Comparison of ENCODE assay signal across 11 cellular contexts in the genomic region with DNA sequence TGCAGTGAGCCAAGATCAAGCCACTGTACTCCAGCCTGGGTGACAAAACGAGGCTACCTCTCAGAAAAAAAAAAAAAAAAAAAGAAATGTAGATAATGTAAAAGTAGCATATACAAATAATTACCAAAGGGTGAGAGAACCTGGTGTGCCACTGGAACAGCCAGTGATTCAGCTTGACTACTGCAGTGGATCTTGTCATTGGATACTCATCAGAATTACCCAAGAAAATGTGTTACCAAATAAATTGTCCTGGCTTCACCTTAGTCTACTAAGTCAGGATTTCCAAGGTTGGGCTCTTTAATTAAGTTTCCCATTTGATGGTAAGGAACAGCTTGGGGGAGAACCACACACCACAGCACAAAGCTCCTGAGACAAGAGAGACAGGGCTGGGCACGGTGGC. TPM values are rescaled to one million over a fixed set of nuclear protein-coding genes. Genes with fewer than 3 reads are reported as not detected.
DNase-seq lines count a peak whose midpoint lies in the region; ATAC-seq and TF ChIP-seq lines count a peak whose summit lies in the region.
"Had no signal": no experiment of that assay in that cellular context is flagged by ENCODE, and none has a peak within 500 bp of the region (broad histone marks: within the 10 kb centered on the region; RNA-seq: fewer than 3 reads in every experiment).

No MANE protein-coding gene starts in this region.

- peaks cover 9% of the 10 kb centered on the region; the same call in 1 of the 2 replicates for H3K79me2 ChIP-seq in GM23248 (ENCODE audit: insufficient read depth)

- intact Hi-C loops in CD4-positive, alpha-beta memory T cell (cut with micrococcal nuclease), result no loop called here

- H3K9ac ChIP-seq in GM23248, result no peak overlapping the region

- no peaks in the 10 kb centered on the region for H3K9me2 ChIP-seq in GM23248 (ENCODE audit: insufficient read depth)

- H3K27ac Mint-ChIP-seq in CD4-positive, alpha-beta memory T cell, result peak overlapping the region in 3 of 7 donors; percentile 22 to 94 (median 92)
- H3K27ac Mint-ChIP-seq in activated naive CD8-positive, alpha-beta T cell treated with anti-CD3 and anti-CD28 coated beads, Interleukin-2, amount 10 ng/mL, durations not matched to agents 7 days and 5 days, result no peak overlapping the region
- peak overlapping the region in 2 of 3 experiments; percentile 99 to 100 for H3K27ac Mint-ChIP-seq in nephron

- ATAC-seq in activated naive CD8-positive, alpha-beta T cell treated with anti-CD3 and anti-CD28 coated beads, Interleukin-2, amount 10 ng/mL, durations not matched to agents 7 days and 5 days (ENCODE audit: low read depth), result no peak
- ATAC-seq in HG03025 (IDR thresholded peaks at IDR 0.05; ENCODE audit: low FRiP score, unreplicated experiment), result no peak
- ATAC-seq: left ventricle myocardium superior had no signal

- H3K4me2 ChIP-seq in GM23248 (ENCODE audit: unreplicated experiment), result no peak overlapping the region

- 82 to 94% methylated on average over 2 of the region's 2 CpGs for WGBS in GM23248 (ENCODE audit: low coverage in 1 of 2, low lambda C conversion rate in 2 of 2, missing lambda C conversion rate in 2 of 2), 2 experiments

- H3K27me3 Mint-ChIP-seq in CD4-positive, alpha-beta memory T cell, result no peaks in the 10 kb centered on the region
- no peaks in the 10 kb centered on the region for H3K27me3 Mint-ChIP-seq in activated naive CD8-positive, alpha-beta T cell treated with anti-CD3 and anti-CD28 coated beads, Interleukin-2, amount 10 ng/mL, durations not matched to agents 7 days and 5 days
- H3K27me3 Mint-ChIP-seq in nephron (ENCODE audit: low read depth), result no peaks in the 10 kb centered on the region

- POLR2A ChIA-PET in CD4-positive, alpha-beta memory T cell (lab: Charles Lee; ENCODE audit: partially characterized antibody), result interaction anchor here (1.2 to 4.4 kb wide), 4 partner anchors 11 to 399 kb away, joined by 3 to 41 read pairs (median 32); partner anchors contain the start of genes DAG1, IMPDH2, RHOA and TCTA
- POLR2A ChIA-PET in activated naive CD8-positive, alpha-beta T cell treated with anti-CD3 and anti-CD28 coated beads, Interleukin-2, amount 10 ng/mL, durations not matched to agents 7 days and 5 days (lab: Charles Lee), result interaction anchor here (0.7 to 3.0 kb wide), 6 partner anchors 10 to 106 kb away, joined by 3 to 47 read pairs (median 4); partner anchors contain the start of genes RHOA, TCTA and USP4

- no peaks in the 10 kb centered on the region for H4K20me1 ChIP-seq in GM23248 (ENCODE audit: insufficient read depth)

- peaks cover 11 to 38% (median 25%) of the 10 kb centered on the region in 4 donors for H3K4me1 Mint-ChIP-seq in CD4-positive, alpha-beta memory T cell
- H3K4me1 Mint-ChIP-seq in activated naive CD8-positive, alpha-beta T cell treated with anti-CD3 and anti-CD28 coated beads, Interleukin-2, amount 10 ng/mL, durations not matched to agents 7 days and 5 days, result peaks cover 31% of the 10 kb centered on the region
- peaks cover 10% of the 10 kb centered on the region for H3K4me1 Mint-ChIP-seq in nephron

- TF ChIP-seq CTCF in nephron (IDR thresholded peaks at IDR 0.05; ENCODE audit: unreplicated experiment in 3 of 3), result no peak

- no peaks in the 10 kb centered on the region for H3K9me3 ChIP-seq in CD4-positive, alpha-beta memory T cell (ENCODE audit: control insufficient read depth in 1 of 2, low read length in 2 of 2)
- no peaks in the 10 kb centered on the region for H3K9me3 ChIP-seq in GM23248 (ENCODE audit: low read depth)

- H3K27me3 ChIP-seq in CD4-positive, alpha-beta memory T cell (ENCODE audit: insufficient read depth, low read length), result no peaks in the 10 kb centered on the region
- no peaks in the 10 kb centered on the region for H3K27me3 ChIP-seq in GM23248 (replicated peaks; ENCODE audit: insufficient read depth)

- H3K4me1 ChIP-seq in CD4-positive, alpha-beta memory T cell (ENCODE audit: insufficient read depth, low read length), result peaks cover 22% of the 10 kb centered on the region
- 0 out of 2 replicates have a peak, but pooled peaks cover 3% of the 10 kb centered on the region for H3K4me1 ChIP-seq in GM23248 (ENCODE audit: insufficient read depth)

- no peaks in the 10 kb centered on the region for H3K9me3 Mint-ChIP-seq in CD4-positive, alpha-beta memory T cell
- H3K9me3 Mint-ChIP-seq in activated naive CD8-positive, alpha-beta T cell treated with anti-CD3 and anti-CD28 coated beads, Interleukin-2, amount 10 ng/mL, durations not matched to agents 7 days and 5 days, result no peaks in the 10 kb centered on the region
- H3K9me3 Mint-ChIP-seq in nephron, result no peaks in the 10 kb centered on the region

- DNase-seq in CD4-positive, alpha-beta memory T cell, result no peak
- peak; percentile 60 for DNase-seq in GM23248
- no peak for DNase-seq in activated naive CD8-positive, alpha-beta T cell treated with anti-CD3 and anti-CD28 coated beads, Interleukin-2, amount 10 ng/mL, durations not matched to agents 7 days and 5 days
- DNase-seq in pons (ENCODE audit: low spot score), result no peak
- DNase-seq in central memory CD4-positive, alpha-beta T cell, result no peak
- DNase-seq: cortex of kidney, H7, left ventricle myocardium superior, OCI-M1 had no signal

- in situ Hi-C loops in GM23248 (cut with MboI), result loop anchor here (25.0 kb wide), 1 partner anchor 265 kb away; the partner anchor contains the start of genes CCDC71 and KLHDC8B

- peaks cover 7% of the 10 kb centered on the region in 2 donors for H3K36me3 Mint-ChIP-seq in CD4-positive, alpha-beta memory T cell
- H3K36me3 Mint-ChIP-seq in activated naive CD8-positive, alpha-beta T cell treated with anti-CD3 and anti-CD28 coated beads, Interleukin-2, amount 10 ng/mL, durations not matched to agents 7 days and 5 days, result peaks cover 17% of the 10 kb centered on the region
- H3K36me3 Mint-ChIP-seq in nephron (ENCODE audit: low read depth), result peaks cover 11% of the 10 kb centered on the region

- no peak overlapping the region for H3K4me3 ChIP-seq in CD4-positive, alpha-beta memory T cell (ENCODE audit: low read length in 2 of 2)
- H3K4me3 ChIP-seq in GM23248, result no peak overlapping the region

- CTCF ChIA-PET in CD4-positive, alpha-beta memory T cell (lab: Charles Lee; ENCODE audit: partially characterized antibody), result interaction anchor here (0.9 to 2.6 kb wide), 6 partner anchors 8 to 92 kb away, joined by 3 to 16 read pairs (median 8); partner anchors contain the start of gene USP4

- H3K27ac ChIP-seq in CD4-positive, alpha-beta memory T cell (ENCODE audit: low read depth, low read length), result no peak overlapping the region
- H3K27ac ChIP-seq in GM23248, result peak overlapping the region; percentile 15; the same call in 1 of the 2 replicates

- no peaks in the 10 kb centered on the region for H3F3A ChIP-seq in GM23248 (ENCODE audit: insufficient read depth)

- H3K36me3 ChIP-seq in CD4-positive, alpha-beta memory T cell (ENCODE audit: insufficient read depth, low read length), result no peaks in the 10 kb centered on the region
- H3K36me3 ChIP-seq in GM23248 (ENCODE audit: low read depth), result no peaks in the 10 kb centered on the region

- no peak overlapping the region for H2AFZ ChIP-seq in GM23248

- peak overlapping the region in 7 of 8 donors; percentile 4 to 96 (median 90) for H3K4me3 Mint-ChIP-seq in CD4-positive, alpha-beta memory T cell
- peak overlapping the region; percentile 93 for H3K4me3 Mint-ChIP-seq in activated naive CD8-positive, alpha-beta T cell treated with anti-CD3 and anti-CD28 coated beads, Interleukin-2, amount 10 ng/mL, durations not matched to agents 7 days and 5 days
- H3K4me3 Mint-ChIP-seq in nephron, result peak overlapping the region; percentile 96 to 99 (median 99)

RNA-seq across cellular contexts. Expression of gene NICN1, which starts 1.5 kb away (rescaled TPM):
- 10 to 100 TPM; 16.7 to 17.8 TPM for total RNA-seq in CD4-positive, alpha-beta memory T cell
- polyA plus RNA-seq in CD4-positive, alpha-beta memory T cell, result 1 to 10 TPM; 4.1 to 6.2 TPM
- total RNA-seq in GM23248 (2014; rRNA removed; shearing (Covaris generic)), result 10.9 and 18.7 TPM in 2 replicates
- 10.5 and 12.5 TPM in 2 replicates for polyA plus RNA-seq in GM23248 (2016; fragmentation: Nextera tagmentation; extraction: Ambion mirVana)
- total RNA-seq in activated naive CD8-positive, alpha-beta T cell treated with anti-CD3 and anti-CD28 coated beads, Interleukin-2, amount 10 ng/mL, durations not matched to agents 7 days and 5 days, result 10 to 100 TPM; 25.6 to 32.7 TPM

RNA-seq across cellular contexts. Expression of gene AMT, which starts 5.3 kb away (rescaled TPM):
- total RNA-seq in CD4-positive, alpha-beta memory T cell, result 1 to 10 TPM; 6.4 to 7.6 TPM
- polyA plus RNA-seq in CD4-positive, alpha-beta memory T cell, result under 1 TPM; 0.15 to 0.83 TPM
- total RNA-seq in GM23248 (2014; rRNA removed; shearing (Covaris generic)), result 1.6 and 5.8 TPM in 2 replicates
- polyA plus RNA-seq in GM23248 (2016; fragmentation: Nextera tagmentation; extraction: Ambion mirVana), result 1.5 and 1.7 TPM in 2 replicates
- 10 to 100 TPM; 10.0 to 10.3 TPM for total RNA-seq in activated naive CD8-positive, alpha-beta T cell treated with anti-CD3 and anti-CD28 coated beads, Interleukin-2, amount 10 ng/mL, durations not matched to agents 7 days and 5 days

RNA-seq across cellular contexts. Expression of gene TCTA, which starts 15.4 kb away (rescaled TPM):
- total RNA-seq in CD4-positive, alpha-beta memory T cell, result 10 to 100 TPM; 38.0 to 39.0 TPM
- polyA plus RNA-seq in CD4-positive, alpha-beta memory T cell, result 10 to 100 TPM; 27.8 to 37.8 TPM
- 34.0 and 55.7 TPM in 2 replicates for total RNA-seq in GM23248 (2014; rRNA removed; shearing (Covaris generic))
- 52.2 and 55.0 TPM in 2 replicates for polyA plus RNA-seq in GM23248 (2016; fragmentation: Nextera tagmentation; extraction: Ambion mirVana)
- 10 to 100 TPM; 30.3 TPM for total RNA-seq in activated naive CD8-positive, alpha-beta T cell treated with anti-CD3 and anti-CD28 coated beads, Interleukin-2, amount 10 ng/mL, durations not matched to agents 7 days and 5 days

RNA-seq across cellular contexts. Expression of gene RHOA, which starts 15.8 kb away (rescaled TPM):
- 100 to 1,000 TPM; 246 to 269 TPM for total RNA-seq in CD4-positive, alpha-beta memory T cell
- polyA plus RNA-seq in CD4-positive, alpha-beta memory T cell, result 100 to 1,000 TPM; 616 to 784 TPM
- total RNA-seq in GM23248 (2014; rRNA removed; shearing (Covaris generic)), result 781 and 915 TPM in 2 replicates
- 996 and 1,025 TPM in 2 replicates for polyA plus RNA-seq in GM23248 (2016; fragmentation: Nextera tagmentation; extraction: Ambion mirVana)
- 100 to 1,000 TPM; 428 to 441 TPM for total RNA-seq in activated naive CD8-positive, alpha-beta T cell treated with anti-CD3 and anti-CD28 coated beads, Interleukin-2, amount 10 ng/mL, durations not matched to agents 7 days and 5 days

RNA-seq across cellular contexts. Expression of gene DAG1, which starts 42.5 kb away (rescaled TPM):
- total RNA-seq in CD4-positive, alpha-beta memory T cell, result 10 to 100 TPM; 15.3 to 18.0 TPM
- 1 to 10 TPM; 2.7 to 5.0 TPM for polyA plus RNA-seq in CD4-positive, alpha-beta memory T cell
- total RNA-seq in GM23248 (2014; rRNA removed; shearing (Covaris generic)), result 81.8 and 90.2 TPM in 2 replicates
- polyA plus RNA-seq in GM23248 (2016; fragmentation: Nextera tagmentation; extraction: Ambion mirVana), result 42.4 and 43.0 TPM in 2 replicates
- total RNA-seq in activated naive CD8-positive, alpha-beta T cell treated with anti-CD3 and anti-CD28 coated beads, Interleukin-2, amount 10 ng/mL, durations not matched to agents 7 days and 5 days, result 10 to 100 TPM; 14.1 to 17.5 TPM
